In genomic region chr5:39076757-39077475, GRCh38 we compare ENCODE assay signal across 8 cellular contexts. TPM values are rescaled to one million over a fixed set of nuclear protein-coding genes. Genes with fewer than 3 reads are reported as not detected.
DNase-seq lines count a peak whose midpoint lies in the region; ATAC-seq, FAIRE-seq and TF ChIP-seq lines count a peak whose summit lies in the region.

No MANE protein-coding gene starts in this region.

- dilution Hi-C loops in endothelial cell of umbilical vein (cut with MboI; ENCODE audit: extremely low pct_ligation_motif_present, low sequenced_read_pairs): no loop called here

- no peaks in the 10 kb centered on the region for H3K9me2 ChIP-seq in GM23248 (ENCODE audit: insufficient read depth)
- H3K9me2 ChIP-seq in OCI-LY7 (ENCODE audit: insufficient read depth, low read length): no peaks in the 10 kb centered on the region

- H3K27ac Mint-ChIP-seq in type B pancreatic cell: peak overlapping the region; percentile 63
- no peak overlapping the region for H3K27ac Mint-ChIP-seq in neural progenitor cell

- H3K36me3 ChIP-seq in GM23248 (ENCODE audit: low read depth) (no peaks in the 10 kb centered on the region), OCI-LY7 (ENCODE audit: insufficient read depth, low read length) (peaks cover 5% of the 10 kb centered on the region; the same call in 1 of the 2 replicates), endothelial cell of umbilical vein (ENCODE audit: control insufficient read depth in 2 of 2, extremely low read depth in 1 of 2, insufficient read depth in 2 of 2, low read length in 2 of 2) (no peaks in the 10 kb centered on the region), HepG2 (replicated peaks in 1 of 2; ENCODE audit: control insufficient read depth in 1 of 2, insufficient read depth in 2 of 2, low read length in 2 of 2) (no peaks in the 10 kb centered on the region), neural progenitor cell (no peaks in the 10 kb centered on the region)

- H3K9me1 ChIP-seq in endothelial cell of umbilical vein (replicated peaks; ENCODE audit: control insufficient read depth, extremely low read depth, insufficient read depth, low read length): no peaks in the 10 kb centered on the region

- in situ Hi-C loops in GM23248 (cut with MboI) (no loop called here), HepG2 (cut with HindIII; ENCODE audit: extremely low pct_ligation_motif_present, low pct_unique_long_range_greater_than_20kb) (loop anchor here (10.0 kb wide), 1 partner anchor 232 kb away; the partner anchor contains the start of gene OSMR)

- TF ChIP-seq RAD21 in HepG2 (CRISPR knock-in tag; IDR thresholded peaks at IDR 0.05): no peak

- H3K4me2 ChIP-seq in GM23248 (ENCODE audit: unreplicated experiment) (peak overlapping the region; percentile 71), OCI-LY7 (ENCODE audit: low read length) (peak overlapping the region; percentile 55), endothelial cell of umbilical vein (ENCODE audit: insufficient read depth, low read length) (peak overlapping the region; percentile 99), HepG2 (ENCODE audit: low read depth, low read length) (no peak overlapping the region), neural progenitor cell (no peak overlapping the region)

- DNase-seq in EL (peak; percentile 75), GM23248 (peak; percentile 51), OCI-LY7 (ENCODE audit: low spot score) (peak; percentile 49), endothelial cell of umbilical vein (ENCODE audit: low read depth, low spot score) (peak; percentile 61), type B pancreatic cell (ENCODE audit: extremely low spot score, unreplicated experiment) (no peak), NCI-H1930 (lab: John Stamatoyannopoulos, UW) (no peak), HepG2 (ENCODE audit: low spot score) (no peak), neural progenitor cell (ENCODE audit: low spot score) (no peak)

- peaks cover 26% of the 10 kb centered on the region for H3K4me1 ChIP-seq in GM23248 (ENCODE audit: insufficient read depth)
- peaks cover 36% of the 10 kb centered on the region for H3K4me1 ChIP-seq in OCI-LY7 (ENCODE audit: insufficient read depth, low read length, poor library complexity, severe bottlenecking)
- peaks cover 40% of the 10 kb centered on the region for H3K4me1 ChIP-seq in endothelial cell of umbilical vein (ENCODE audit: control insufficient read depth, extremely low read depth, insufficient read depth, low read length)
- H3K4me1 ChIP-seq in HepG2 (ENCODE audit: insufficient read depth, low read length): peaks cover 23% of the 10 kb centered on the region
- H3K4me1 ChIP-seq in neural progenitor cell: peaks cover 11% of the 10 kb centered on the region

- TF ChIP-seq CTCF in OCI-LY7 (conservative IDR thresholded peaks at IDR 0.05; ENCODE audit: low read length): no peak
- TF ChIP-seq CTCF in endothelial cell of umbilical vein (IDR thresholded peaks at IDR 0.05; ENCODE audit: extremely low read depth in 1 of 2, insufficient read depth in 1 of 2, low read depth in 1 of 2, low read length in 2 of 2): no peak
- no peak for TF ChIP-seq CTCF in type B pancreatic cell (conservative IDR thresholded peaks at IDR 0.05)
- TF ChIP-seq CTCF in HepG2 (CRISPR knock-in tag; IDR thresholded peaks at IDR 0.05): no peak
- TF ChIP-seq CTCF in neural progenitor cell (IDR thresholded peaks at IDR 0.05): no peak

- CTCF ChIA-PET in OCI-LY7 (lab: Charles Lee; ENCODE audit: unreplicated experiment) (interaction anchor here (0.6 kb wide), 1 partner anchor 1818 kb away, joined by 3 read pairs; no protein-coding TSS in a partner anchor), endothelial cell of umbilical vein (lab: Charles Lee) (interaction anchor here (1.2 kb wide), 1 partner anchor 141 kb away, joined by 3 read pairs; no protein-coding TSS in a partner anchor), HepG2 (lab: Yijun Ruan, JAX; ENCODE audit: low intra/inter-chr PET ratio, low total read pairs) (no interaction called here)

- H3K27me3 Mint-ChIP-seq in type B pancreatic cell: peaks cover 10% of the 10 kb centered on the region
- H3K27me3 Mint-ChIP-seq in neural progenitor cell (ENCODE audit: insufficient read depth, low read depth): peaks cover 11% of the 10 kb centered on the region

- no peak for ATAC-seq in HepG2

- TF ChIP-seq EP300 in HepG2 (IDR thresholded peaks at IDR 0.05; ENCODE audit: low read depth in 2 of 2, low read length in 2 of 2) (no peak), HepG2 (CRISPR knock-in tag; IDR thresholded peaks at IDR 0.05; ENCODE audit: borderline replicate concordance) (no peak)

- H3K4me1 Mint-ChIP-seq in type B pancreatic cell (ENCODE audit: unreplicated experiment) (peaks cover 10% of the 10 kb centered on the region), neural progenitor cell (peaks cover 13% of the 10 kb centered on the region)

- H3K9me3 Mint-ChIP-seq in type B pancreatic cell (no peaks in the 10 kb centered on the region), neural progenitor cell (no peaks in the 10 kb centered on the region)

- H3K27ac ChIP-seq in GM23248 (0 out of 2 replicates have a peak overlapping the region, but pooled peaks have one; percentile 6), OCI-LY7 (ENCODE audit: low read depth, low read length, poor library complexity, severe bottlenecking) (no peak overlapping the region), endothelial cell of umbilical vein (ENCODE audit: insufficient read depth, low read depth, low read length) (peak overlapping the region; percentile 52), HepG2 (ENCODE audit: extremely low read length, insufficient read depth, low read length) (no peak overlapping the region), neural progenitor cell (no peak overlapping the region)

- no peaks in the 10 kb centered on the region for H3K9me3 ChIP-seq in GM23248 (ENCODE audit: low read depth)
- no peaks in the 10 kb centered on the region for H3K9me3 ChIP-seq in OCI-LY7 (ENCODE audit: low read length)
- no peaks in the 10 kb centered on the region for H3K9me3 ChIP-seq in endothelial cell of umbilical vein (replicated peaks; ENCODE audit: control insufficient read depth, insufficient read depth, low read length)
- H3K9me3 ChIP-seq in HepG2 (ENCODE audit: low read length): no peaks in the 10 kb centered on the region
- no peaks in the 10 kb centered on the region for H3K9me3 ChIP-seq in neural progenitor cell (ENCODE audit: low read depth)

- H3K4me3 Mint-ChIP-seq in type B pancreatic cell (peak overlapping the region; percentile 58), neural progenitor cell (no peak overlapping the region)

- intact Hi-C loops in OCI-LY7 (cut with micrococcal nuclease; ENCODE audit: unreplicated experiment): loop anchor here (5.0 to 10.0 kb wide), 2 partner anchors 245 to 622 kb away; no protein-coding TSS in a partner anchor
- intact Hi-C loops in endothelial cell of umbilical vein (cut with micrococcal nuclease): loop anchor here (10.0 kb wide), 3 partner anchors 138 to 468 kb away; partner anchors contain the start of genes DAB2 and FYB1
- intact Hi-C loops in HepG2 (cut with micrococcal nuclease; ENCODE audit: unreplicated experiment): loop anchor here (10.0 kb wide), 1 partner anchor 1708 kb away; no protein-coding TSS in a partner anchor

- no peaks in the 10 kb centered on the region for H3K27me3 ChIP-seq in GM23248 (replicated peaks; ENCODE audit: insufficient read depth)
- H3K27me3 ChIP-seq in endothelial cell of umbilical vein (ENCODE audit: control insufficient read depth in 2 of 2, insufficient read depth in 2 of 2, low read length in 2 of 2): no peaks in the 10 kb centered on the region
- H3K27me3 ChIP-seq in HepG2 (ENCODE audit: control insufficient read depth in 1 of 2, insufficient read depth in 2 of 2, low read length in 2 of 2): no peaks in the 10 kb centered on the region; a peak in 1 of 5 replicates
- no peaks in the 10 kb centered on the region for H3K27me3 ChIP-seq in neural progenitor cell

- TF ChIP-seq POLR2A in endothelial cell of umbilical vein (IDR thresholded peaks at IDR 0.05; ENCODE audit: low read depth, low read length): no peak
- no peak for TF ChIP-seq POLR2A in HepG2 (IDR thresholded peaks at IDR 0.05; ENCODE audit: insufficient read depth in 1 of 2, low read depth in 2 of 2, low read length in 2 of 2)

- BruUV-seq in OCI-LY7 (replicated peaks; lab: Mats Ljungman, UMichigan) (no TSS peak), endothelial cell of umbilical vein (replicated peaks; lab: Mats Ljungman, UMichigan) (no TSS peak), HepG2 (replicated peaks; lab: Mats Ljungman, UMichigan) (no TSS peak)

- H3K9ac ChIP-seq in GM23248 (peak overlapping the region; percentile 8; the same call in 1 of the 2 replicates), endothelial cell of umbilical vein (replicated peaks; ENCODE audit: extremely low read depth, insufficient read depth, low read length) (peak overlapping the region; percentile 18), HepG2 (ENCODE audit: insufficient read depth, low read depth, low read length) (no peak overlapping the region), neural progenitor cell (no peak overlapping the region)

- H3F3A ChIP-seq in GM23248 (ENCODE audit: insufficient read depth) (peaks cover 17% of the 10 kb centered on the region; the same call in 1 of the 2 replicates), neural progenitor cell (ENCODE audit: low read depth) (peaks cover 14% of the 10 kb centered on the region)

- H3K36me3 Mint-ChIP-seq in type B pancreatic cell (no peaks in the 10 kb centered on the region), neural progenitor cell (no peaks in the 10 kb centered on the region)

- 26 to 27% methylated on average over 4 of the region's 4 CpGs for WGBS in GM23248 (ENCODE audit: low coverage in 1 of 2, low lambda C conversion rate in 2 of 2, missing lambda C conversion rate in 2 of 2), 2 experiments
- WGBS in HepG2 (ENCODE audit: low lambda C conversion rate): 74% methylated on average over 4 of the region's 4 CpGs

- H2AFZ ChIP-seq in GM23248 (peak overlapping the region; percentile 69), OCI-LY7 (ENCODE audit: low read length) (no peak overlapping the region), endothelial cell of umbilical vein (ENCODE audit: low read depth, low read length) (no peak overlapping the region), HepG2 (ENCODE audit: low read length) (no peak overlapping the region), neural progenitor cell (replicated peaks) (no peak overlapping the region)

- H3K79me2 ChIP-seq in GM23248 (ENCODE audit: insufficient read depth) (peaks cover 21% of the 10 kb centered on the region), OCI-LY7 (ENCODE audit: insufficient read depth, low read depth, low read length) (peaks cover 17% of the 10 kb centered on the region), endothelial cell of umbilical vein (ENCODE audit: control insufficient read depth, insufficient read depth, low read length) (peaks cover 22% of the 10 kb centered on the region), HepG2 (ENCODE audit: insufficient read depth, low read length) (peaks cover 18% of the 10 kb centered on the region), neural progenitor cell (ENCODE audit: low read depth) (peaks cover 17% of the 10 kb centered on the region)

- POLR2A ChIA-PET in OCI-LY7 (lab: Charles Lee) (no interaction called here), endothelial cell of umbilical vein (lab: Charles Lee) (interaction anchor here (0.6 kb wide), 1 partner anchor 71 kb away, joined by 6 read pairs; no protein-coding TSS in a partner anchor), HepG2 (lab: Yijun Ruan, JAX) (no interaction called here)

- H4K20me1 ChIP-seq in GM23248 (ENCODE audit: insufficient read depth) (no peaks in the 10 kb centered on the region; the same call in 1 of the 2 replicates), OCI-LY7 (ENCODE audit: insufficient read depth, low read length) (peaks cover 14% of the 10 kb centered on the region), endothelial cell of umbilical vein (replicated peaks; ENCODE audit: control insufficient read depth, extremely low read depth, insufficient read depth, low read length) (no peaks in the 10 kb centered on the region), HepG2 (ENCODE audit: insufficient read depth, low read length) (peaks cover 11% of the 10 kb centered on the region), neural progenitor cell (ENCODE audit: low read depth) (peaks cover 8% of the 10 kb centered on the region)

- H3K4me3 ChIP-seq in GM23248 (peak overlapping the region; percentile 32), OCI-LY7 (ENCODE audit: low read depth, low read length, poor library complexity, severe bottlenecking) (no peak overlapping the region), endothelial cell of umbilical vein (replicated peaks in 1 of 3; ENCODE audit: insufficient read depth in 1 of 3, low read depth in 1 of 3, low read length in 3 of 3) (peak overlapping the region in 1 of 3 experiments; percentile 36), HepG2 (replicated peaks in 1 of 3; ENCODE audit: insufficient read depth in 1 of 3, low read depth in 2 of 3, low read length in 3 of 3) (no peak overlapping the region), neural progenitor cell (no peak overlapping the region)

- FAIRE-seq in endothelial cell of umbilical vein (lab: Jason Lieb, UNC): no peak
- no peak for FAIRE-seq in HepG2 (lab: Jason Lieb, UNC)

RNA-seq across cellular contexts. Expression of gene RICTOR, which starts 2.7 kb away (rescaled TPM):
- 12.5 and 17.2 TPM in 2 replicates for total RNA-seq in GM23248 (2014; rRNA removed; shearing (Covaris generic))
- 5.2 and 5.7 TPM in 2 replicates for polyA plus RNA-seq in GM23248 (2016; fragmentation: Nextera tagmentation; extraction: Ambion mirVana)
- total RNA-seq in OCI-LY7 (2014; rRNA removed; shearing (Covaris generic)): 10.9 and 13.1 TPM in 2 replicates
- total RNA-seq in OCI-LY7 (2022): 22.9 and 23.1 TPM in 2 replicates
- total RNA-seq in endothelial cell of umbilical vein: 38.0 and 39.5 TPM in 2 replicates
- 7.0 and 9.2 TPM in 2 replicates for polyA plus RNA-seq in endothelial cell of umbilical vein
- polyA plus RNA-seq in endothelial cell of umbilical vein (2011; cell fraction: cytosol; rRNA removed): 2.8 and 2.9 TPM in 2 replicates
- 41.6 and 47.1 TPM in 2 replicates for polyA plus RNA-seq in endothelial cell of umbilical vein (2011; cell fraction: nucleus; rRNA removed)
- 7.2 and 10.1 TPM in 2 replicates for polyA plus RNA-seq in endothelial cell of umbilical vein (2012)
- polyA minus RNA-seq in endothelial cell of umbilical vein: 60.0 and 66.7 TPM in 2 replicates
- 27.1 TPM for polyA minus RNA-seq in endothelial cell of umbilical vein (2011; cell fraction: cytosol; rRNA and poly(A)+ RNA removed)
- 112 and 187 TPM in 2 replicates for polyA minus RNA-seq in endothelial cell of umbilical vein (2011; cell fraction: nucleus; rRNA and poly(A)+ RNA removed)
- 30.1 and 31.8 TPM in 2 replicates for total RNA-seq in type B pancreatic cell (ENCODE audit: low replicate concordance)
- 10.7 and 32.6 TPM in 2 replicates for total RNA-seq in HepG2 (2016; rRNA removed; fragmentation: Illumina TruSeq; extraction: Trizol)
- total RNA-seq in HepG2 (2016; cell fraction: cytosol; rRNA removed; fragmentation: Illumina TruSeq; extraction: Trizol; ENCODE audit: low read depth): 16.4 and 17.4 TPM in 2 replicates
- total RNA-seq in HepG2 (2016; cell fraction: insoluble cytoplasmic fraction; rRNA removed; fragmentation: Illumina TruSeq; extraction: Trizol): 10.0 and 26.1 TPM in 2 replicates
- total RNA-seq in HepG2 (2016; cell fraction: membrane; rRNA removed; fragmentation: Illumina TruSeq; extraction: Trizol): 6.9 and 7.8 TPM in 2 replicates
- total RNA-seq in HepG2 (2016; cell fraction: nucleus; rRNA removed; fragmentation: Illumina TruSeq; extraction: Trizol): 29.8 and 31.8 TPM in 2 replicates
- 11.0 and 15.4 TPM in 2 replicates for polyA plus RNA-seq in HepG2 (2011; rRNA removed)
- 3.2 and 5.3 TPM in 2 replicates for polyA plus RNA-seq in HepG2 (2011; cell fraction: cytosol; rRNA removed)
- polyA plus RNA-seq in HepG2 (2011; cell fraction: nucleus; rRNA removed): 20.3 and 24.2 TPM in 2 replicates
- polyA plus RNA-seq in HepG2 (2012): 10.5 and 12.5 TPM in 2 replicates
- 0.07 and 0.10 TPM in 2 replicates for polyA plus RNA-seq in HepG2 (2016; cell fraction: cytosol; fragmentation: Illumina TruSeq; extraction: Trizol; ENCODE audit: low read depth)
- polyA plus RNA-seq in HepG2 (2016; cell fraction: insoluble cytoplasmic fraction; fragmentation: Illumina TruSeq; extraction: Trizol; ENCODE audit: low read depth): 6.0 and 7.1 TPM in 2 replicates
- polyA plus RNA-seq in HepG2 (2016; cell fraction: membrane; fragmentation: Illumina TruSeq; extraction: Trizol; ENCODE audit: low read depth): 0.34 and 0.49 TPM in 2 replicates
- polyA plus RNA-seq in HepG2 (2016; cell fraction: nucleus; fragmentation: Illumina TruSeq; extraction: Trizol; ENCODE audit: insufficient read depth, low read depth): 22.0 and 22.5 TPM in 2 replicates
- 49.0 and 56.1 TPM in 2 replicates for polyA minus RNA-seq in HepG2 (2011; rRNA and poly(A)+ RNA removed; ENCODE audit: low replicate concordance)
- polyA minus RNA-seq in HepG2 (2011; cell fraction: cytosol; rRNA and poly(A)+ RNA removed): 25.4 and 35.2 TPM in 2 replicates
- polyA minus RNA-seq in HepG2 (2011; cell fraction: nucleus; rRNA and poly(A)+ RNA removed): 180 and 184 TPM in 2 replicates
- 24.7 and 41.3 TPM in 2 replicates for total RNA-seq in neural progenitor cell (ENCODE audit: low replicate concordance)

Comparison
In these comparisons a context has a peak if more than half of its experiments do, and no peak if none do; other contexts are left out.
1. DNase-seq: peak in EL (single experiment), GM23248 (single experiment), OCI-LY7 (single experiment) and endothelial cell of umbilical vein (single experiment); none in type B pancreatic cell (single experiment), NCI-H1930 (0 of 2), HepG2 (single experiment) and neural progenitor cell (single experiment).
2. H3K27ac ChIP-seq: peak in GM23248 (single experiment) and endothelial cell of umbilical vein (single experiment); none in OCI-LY7 (single experiment), HepG2 (single experiment) and neural progenitor cell (single experiment).
3. H3K4me2 ChIP-seq: peak in GM23248 (single experiment), OCI-LY7 (single experiment) and endothelial cell of umbilical vein (single experiment); none in HepG2 (single experiment) and neural progenitor cell (single experiment).
4. H3K9ac ChIP-seq: peak in GM23248 (single experiment) and endothelial cell of umbilical vein (single experiment); none in HepG2 (single experiment) and neural progenitor cell (single experiment).